ENCODE assay signal across 14 cellular contexts in the genomic region with DNA sequence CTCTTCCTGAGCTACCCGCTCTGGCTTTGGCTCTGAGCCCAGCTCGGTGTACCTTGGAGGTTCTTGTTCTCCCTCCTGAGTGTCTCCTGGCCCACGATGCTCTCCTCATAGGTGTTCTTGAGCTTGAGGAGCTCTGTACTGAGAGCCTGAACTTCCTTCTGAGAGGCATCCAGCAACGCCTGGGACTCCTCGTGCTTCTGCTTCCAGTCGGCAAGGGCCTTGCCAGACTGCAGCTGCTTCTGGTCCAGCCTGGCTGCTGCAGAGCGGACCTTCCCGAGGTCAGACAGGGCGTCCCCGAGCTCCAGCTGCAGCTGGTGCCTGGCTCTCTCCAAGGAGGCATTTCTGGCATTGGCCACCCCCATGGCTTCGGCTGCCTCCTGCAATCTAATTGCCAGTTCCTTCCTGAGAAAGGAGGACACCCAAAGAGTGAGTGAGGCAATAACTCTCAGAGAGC.
"Had no signal": no experiment of that assay in that cellular context is flagged by ENCODE, and none has a peak within 500 bp of the region (broad histone marks: within the 10 kb centered on the region; RNA-seq: fewer than 3 reads in every experiment).

No MANE protein-coding gene starts in this region.

- H3K27ac ChIP-seq: ascending aorta, foreskin keratinocyte, sigmoid colon, vagina had no signal

- H3K9me3 ChIP-seq: ascending aorta, esophagus squamous epithelium, mucosa of descending colon, sigmoid colon, vagina had no signal

- H3K4me1 ChIP-seq: ascending aorta had no signal

- H3K4me3 ChIP-seq: ascending aorta, esophagus squamous epithelium, mucosa of descending colon, sigmoid colon, vagina had no signal

- H3K27me3 ChIP-seq: ascending aorta, esophagus squamous epithelium, foreskin keratinocyte, sigmoid colon, vagina had no signal

- ATAC-seq: activated CD4-positive, alpha-beta T cell treated with anti-CD3 and anti-CD28 coated beads for 36 hours; foreskin keratinocyte; mucosa of descending colon; natural killer cell treated with Interleukin-12 subunit alpha and Interleukin-12 subunit beta and Interleukin-15 and Interleukin-18, amount 100 ng/mL, for 72 hours had no signal

- DNase-seq: activated CD4-positive, alpha-beta memory T cell treated with anti-CD3 and anti-CD28 coated beads, Interleukin-2, amount 10 ng/mL, durations not matched to agents 7 days and 5 days; activated CD4-positive, alpha-beta T cell treated with anti-CD3 and anti-CD28 coated beads for 36 hours; activated gamma-delta T cell; activated naive CD8-positive, alpha-beta T cell treated with anti-CD3 and anti-CD28 coated beads for 36 hours; activated T-cell treated with anti-CD3 and anti-CD28 coated beads, Interleukin-2, amount 50 U/mL, for 48 hours; esophagus squamous epithelium; foreskin keratinocyte; occipital lobe; sigmoid colon; stimulated activated CD4-positive, alpha-beta T cell treated with anti-CD3 and anti-CD28 coated beads, Interleukin-4, amount 100 ng/mL, for 1 hour had no signal

- H3K36me3 ChIP-seq: ascending aorta, esophagus squamous epithelium, sigmoid colon, vagina had no signal
